Comparison of ENCODE assay signal across 8 cellular contexts in genomic region chr9:22008662-22009562, GRCh38. TPM values are rescaled to one million over a fixed set of nuclear protein-coding genes. Genes with fewer than 3 reads are reported as not detected.
DNase-seq lines count a peak whose midpoint lies in the region; ATAC-seq and TF ChIP-seq lines count a peak whose summit lies in the region.

A gene with protein sequence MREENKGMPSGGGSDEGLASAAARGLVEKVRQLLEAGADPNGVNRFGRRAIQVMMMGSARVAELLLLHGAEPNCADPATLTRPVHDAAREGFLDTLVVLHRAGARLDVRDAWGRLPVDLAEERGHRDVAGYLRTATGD (minus strand): TSS chr9:22009305. CDS start chr9:22008953, 352 bp downstream.

- H3K9me3 ChIP-seq in esophagus (ENCODE audit: control insufficient read depth in 2 of 2, insufficient read depth in 1 of 2, low read depth in 1 of 2, low read length in 1 of 2) (no peaks in the 10 kb centered on the region), mucosa of rectum (ENCODE audit: control insufficient read depth in 2 of 2, low read length in 2 of 2) (no peaks in the 10 kb centered on the region)

- H3K27me3 Mint-ChIP-seq in stimulated activated naive CD8-positive, alpha-beta T cell treated with anti-CD3 and anti-CD28 coated beads, Interleukin-15, amount 100 ng/mL, for 72 hours: peaks cover 85% of the 10 kb centered on the region

- H3K4me1 ChIP-seq in esophagus (ENCODE audit: control insufficient read depth in 2 of 2, insufficient read depth in 2 of 2, low read length in 1 of 2) (peaks cover 3 to 7% of the 10 kb centered on the region in 2 donors), mucosa of rectum (ENCODE audit: control insufficient read depth in 2 of 2, insufficient read depth in 2 of 2, low read length in 2 of 2) (peaks cover 10 to 19% of the 10 kb centered on the region in 2 donors)

- peak within 1 kb of the TSS; percentile 94 to 96 for H3K27ac ChIP-seq in esophagus (ENCODE audit: low read depth in 2 of 2, low read length in 1 of 2)
- peak within 1 kb of the TSS; percentile 96 to 98 for H3K27ac ChIP-seq in mucosa of rectum (ENCODE audit: low read depth in 2 of 2, low read length in 2 of 2)

- H3K4me3 ChIP-seq in BJ (ENCODE audit: low read depth, low read length): peak within 1 kb of the TSS; percentile 94
- H3K4me3 ChIP-seq in esophagus (ENCODE audit: low read depth in 1 of 2, low read length in 2 of 2): peak within 1 kb of the TSS; percentile 69 to 83
- H3K4me3 ChIP-seq in mucosa of rectum (ENCODE audit: low read length in 2 of 2): peak within 1 kb of the TSS; percentile 88 to 92

- peak; percentile 87 for DNase-seq in BJ (ENCODE audit: low read depth)
- DNase-seq in GM19238 (ENCODE audit: insufficient read length, low spot score): peak; percentile 75
- peak; percentile 96 for DNase-seq in NCI-H748 (lab: John Stamatoyannopoulos, UW; ENCODE audit: unreplicated experiment)
- DNase-seq in activated T-cell treated with anti-CD3 and anti-CD28 coated beads for 48 hours (ENCODE audit: low read depth): peak; percentile 73
- peak; percentile 63 to 68 for DNase-seq in stimulated activated naive CD8-positive, alpha-beta T cell treated with anti-CD3 and anti-CD28 coated beads, Interleukin-15, amount 100 ng/mL, for 72 hours

- H3K4me3 Mint-ChIP-seq in stimulated activated naive CD8-positive, alpha-beta T cell treated with anti-CD3 and anti-CD28 coated beads, Interleukin-15, amount 100 ng/mL, for 72 hours: peak within 1 kb of the TSS; percentile 87 to 91

- H3K27me3 ChIP-seq in BJ (ENCODE audit: control insufficient read depth, insufficient read depth, low read length) (no peaks in the 10 kb centered on the region), esophagus (ENCODE audit: control insufficient read depth in 1 of 2, insufficient read depth in 2 of 2, low read length in 2 of 2) (peaks cover 0 to 6% of the 10 kb centered on the region in 2 donors), mucosa of rectum (ENCODE audit: control insufficient read depth in 2 of 2, insufficient read depth in 2 of 2, low read length in 2 of 2) (peaks cover 17 to 20% of the 10 kb centered on the region in 2 donors)

- 1% methylated on average over 90 to 91 of the region's 91 CpGs for WGBS in esophagus, 2 donors

- H3K36me3 ChIP-seq in BJ (ENCODE audit: control insufficient read depth, insufficient read depth, low read length): no peaks in the 10 kb centered on the region
- H3K36me3 ChIP-seq in esophagus (ENCODE audit: control insufficient read depth in 2 of 2, insufficient read depth in 2 of 2, low read length in 1 of 2): peaks cover 0 to 9% of the 10 kb centered on the region in 2 donors
- peaks cover 9 to 14% of the 10 kb centered on the region in 2 donors for H3K36me3 ChIP-seq in mucosa of rectum (ENCODE audit: control insufficient read depth in 2 of 2, insufficient read depth in 2 of 2, low read length in 2 of 2)

- peak; percentile 83 for ATAC-seq in HG03378 (IDR thresholded peaks at IDR 0.05; ENCODE audit: unreplicated experiment)
- peak; percentile 83 for ATAC-seq in stimulated activated naive CD8-positive, alpha-beta T cell treated with anti-CD3 and anti-CD28 coated beads, Interleukin-15, amount 100 ng/mL, for 72 hours

- CTCF ChIA-PET in BJ (lab: Yijun Ruan, JAX): interaction anchor here (0.7 to 5.8 kb wide), 57 partner anchors 8 to 258 kb away, joined by 3 to 95 read pairs (median 5); partner anchors contain the start of genes CDKN2A, CDKN2B-AS1 and MTAP

- peak within 1 kb of the TSS; percentile 87 to 98 for H3K9ac ChIP-seq in mucosa of rectum (ENCODE audit: low read depth in 1 of 2, low read length in 2 of 2)

- peak; percentile 65 for TF ChIP-seq CTCF in BJ (IDR thresholded peaks at IDR 0.05; ENCODE audit: insufficient read depth, low read depth, low read length)

- peaks cover 34% of the 10 kb centered on the region for H3K4me1 Mint-ChIP-seq in stimulated activated naive CD8-positive, alpha-beta T cell treated with anti-CD3 and anti-CD28 coated beads, Interleukin-15, amount 100 ng/mL, for 72 hours

- POLR2A ChIA-PET in BJ (lab: Charles Lee): interaction anchor here (0.6 to 1.4 kb wide), 7 partner anchors 9 to 543 kb away, joined by 3 to 6 read pairs (median 3); no protein-coding TSS in a partner anchor

- peak within 1 kb of the TSS in 1 of 2 donors; percentile 26 for H3K27ac Mint-ChIP-seq in stimulated activated naive CD8-positive, alpha-beta T cell treated with anti-CD3 and anti-CD28 coated beads, Interleukin-15, amount 100 ng/mL, for 72 hours

- H3K9me3 Mint-ChIP-seq in stimulated activated naive CD8-positive, alpha-beta T cell treated with anti-CD3 and anti-CD28 coated beads, Interleukin-15, amount 100 ng/mL, for 72 hours: no peaks in the 10 kb centered on the region

RNA-seq across cellular contexts. Expression of the gene that starts here (rescaled TPM):
- polyA plus RNA-seq in BJ (2011; rRNA removed) (4.3 and 5.2 TPM in 2 replicates), esophagus (10 to 100 TPM; 40.3 to 63.7 TPM)
- 2.6 and 3.0 TPM in 2 replicates for polyA minus RNA-seq in BJ (2011; rRNA and poly(A)+ RNA removed)

Comparison
In these comparisons a context has a peak if more than half of its experiments do, and no peak if none do; other contexts are left out.
1. Peak in every context shown above with its lines: DNase-seq, ATAC-seq, H3K4me3 ChIP-seq and H3K27ac ChIP-seq.